ENCODE assay signal across 5 cellular contexts in genomic region chr6:116495161-116495560, GRCh38. TPM values are rescaled to one million over a fixed set of nuclear protein-coding genes. Genes with fewer than 3 reads are reported as not detected.
"Had no signal": no experiment of that assay in that cellular context is flagged by ENCODE, and none has a peak within 500 bp of the region (broad histone marks: within the 10 kb centered on the region; RNA-seq: fewer than 3 reads in every experiment).

No MANE protein-coding gene starts in this region.

RNA-seq across cellular contexts. Expression of gene CALHM6, which starts 34.0 kb away (rescaled TPM):
- total RNA-seq: GM23248 had no signal

RNA-seq across cellular contexts. Expression of gene TRAPPC3L, which starts 50.3 kb away (rescaled TPM):
- total RNA-seq: GM23248, GM23338, H1, H7, H9 had no signal
- polyA plus RNA-seq: GM23248, GM23338, H1 had no signal

RNA-seq across cellular contexts. Expression of gene CALHM4, which starts 58.4 kb away (rescaled TPM):
- total RNA-seq: GM23248, GM23338, H1, H7, H9 had no signal
- polyA plus RNA-seq: GM23248, GM23338, H1 had no signal
